Comparison of ENCODE assay signal across 15 cellular contexts in the genomic region with DNA sequence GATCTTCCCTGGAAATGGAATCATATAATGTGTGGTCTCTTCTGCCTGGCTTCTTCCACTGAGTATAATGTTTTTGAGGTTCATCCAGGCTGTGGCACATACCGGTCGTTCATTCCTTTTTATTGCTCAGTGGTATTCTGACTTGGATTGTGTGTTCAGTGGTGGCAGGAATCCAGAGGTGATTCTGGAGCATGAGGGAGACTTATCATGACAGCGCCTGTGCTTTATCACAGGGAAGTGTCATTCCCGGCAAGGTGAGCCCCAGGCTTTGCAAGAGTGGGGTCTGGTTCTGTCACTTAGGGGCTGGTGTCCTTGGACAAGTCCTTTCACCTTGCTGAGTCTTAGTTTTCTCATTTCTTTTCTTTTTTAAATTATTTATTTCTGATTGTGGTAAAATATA. TPM values are rescaled to one million over a fixed set of nuclear protein-coding genes. Genes with fewer than 3 reads are reported as not detected.
DNase-seq lines count a peak whose midpoint lies in the region; ATAC-seq and TF ChIP-seq lines count a peak whose summit lies in the region.
"Had no signal": no experiment of that assay in that cellular context is flagged by ENCODE, and none has a peak within 500 bp of the region (broad histone marks: within the 10 kb centered on the region; RNA-seq: fewer than 3 reads in every experiment).

No MANE protein-coding gene starts in this region.

- WGBS in heart right ventricle, 2 donors = 33 to 46% methylated on average over 4 of the region's 4 CpGs

- no peak for TF ChIP-seq CTCF in right atrium auricular region (IDR thresholded peaks at IDR 0.05)
- TF ChIP-seq CTCF in heart right ventricle (IDR thresholded peaks at IDR 0.05) = no peak
- no peak for TF ChIP-seq CTCF in dorsolateral prefrontal cortex (IDR thresholded peaks at IDR 0.05 in 54 of 56, conservative IDR thresholded peaks at IDR 0.05 in 2 of 56; ENCODE audit: low read depth in 1 of 56, partially characterized antibody in 56 of 56)

- no peaks in the 10 kb centered on the region for H3K27me3 ChIP-seq in right atrium auricular region
- H3K27me3 ChIP-seq in heart right ventricle = peaks cover 0 to 4% (median 0%) of the 10 kb centered on the region in 7 donors
- peaks cover 0 to 27% (median 0%) of the 10 kb centered on the region in 45 donors for H3K27me3 ChIP-seq in dorsolateral prefrontal cortex

- intact Hi-C loops in Right ventricle myocardium superior (cut with DNase I) (no loop called here), heart right ventricle (cut with DNase I) (no loop called here), dorsolateral prefrontal cortex (cut with DNase I) (no loop called here)

- H3K27ac ChIP-seq in right atrium auricular region = no peak overlapping the region
- peak overlapping the region in 4 of 10 donors; percentile 40 to 79 (median 56) for H3K27ac ChIP-seq in heart right ventricle
- H3K27ac ChIP-seq in dorsolateral prefrontal cortex = no peak overlapping the region
- H3K27ac ChIP-seq: C4-2B, GM23248 had no signal

- peaks cover 0 to 1% of the 10 kb centered on the region in 2 donors for H3K9me3 ChIP-seq in right atrium auricular region
- peaks cover 0 to 6% (median 0%) of the 10 kb centered on the region in 11 donors for H3K9me3 ChIP-seq in heart right ventricle
- H3K9me3 ChIP-seq: HAP-1 had no signal

- H3K4me1 ChIP-seq in right atrium auricular region (peaks cover 0 to 4% of the 10 kb centered on the region in 2 donors), heart right ventricle (peaks cover 0 to 26% (median 14%) of the 10 kb centered on the region in 9 donors)
- H3K4me1 ChIP-seq: HAP-1 had no signal

- peak; percentile 69 for ATAC-seq in Right ventricle myocardium superior (ENCODE audit: poor library complexity)
- ATAC-seq in heart right ventricle = peak in 7 of 8 donors; percentile 29 to 76 (median 66)
- ATAC-seq in GM21423 (IDR thresholded peaks at IDR 0.05; ENCODE audit: unreplicated experiment) = no peak
- ATAC-seq: GM12878, HepG2 had no signal

- no peaks in the 10 kb centered on the region for H3K36me3 ChIP-seq in right atrium auricular region
- no peaks in the 10 kb centered on the region for H3K36me3 ChIP-seq in heart right ventricle
- H3K36me3 ChIP-seq: HAP-1 had no signal

- no peak for DNase-seq in Right ventricle myocardium superior
- no peak for DNase-seq in right atrium auricular region (ENCODE audit: low spot score)
- peak; percentile 34 for DNase-seq in ELF-1 (ENCODE audit: low read depth, low spot score)
- peak in 1 of 2 donors; percentile 65 for DNase-seq in heart right ventricle
- no peak for DNase-seq in dorsolateral prefrontal cortex
- DNase-seq: CD4-positive, alpha-beta memory T cell; DMS79 treated with DMSO at 0.1 percent for 48 hours; GM23248 had no signal

- H3K4me3 ChIP-seq in right atrium auricular region (no peak overlapping the region), heart right ventricle (no peak overlapping the region), dorsolateral prefrontal cortex (no peak overlapping the region)
- H3K4me3 ChIP-seq: GM12878, GM23248, HAP-1 had no signal

RNA-seq across cellular contexts. Expression of gene IRX3, which starts 53.0 kb away (rescaled TPM):
- 42.4 TPM for total RNA-seq in Right ventricle myocardium superior
- total RNA-seq in right atrium auricular region = 10 to 100 TPM in 1 of 2 donors, 1 to 10 TPM in 1; 5.0 to 21.6 TPM
- total RNA-seq in heart right ventricle = 10 to 100 TPM; 24.7 to 85.7 (median 69.7) TPM
- polyA plus RNA-seq in heart right ventricle = 10 to 100 TPM; 26.3 to 40.5 TPM
- 1 to 10 TPM in 3 of 120 experiments, under 1 TPM in 27, not detected in 90; 0.16 to 2.1 (median 0.51) TPM for total RNA-seq in dorsolateral prefrontal cortex
- total RNA-seq: CD4-positive, alpha-beta memory T cell; G401; GM12878 had no signal
- polyA plus RNA-seq: CD4-positive, alpha-beta memory T cell; IgD-negative memory B cell had no signal
